In the genomic region with DNA sequence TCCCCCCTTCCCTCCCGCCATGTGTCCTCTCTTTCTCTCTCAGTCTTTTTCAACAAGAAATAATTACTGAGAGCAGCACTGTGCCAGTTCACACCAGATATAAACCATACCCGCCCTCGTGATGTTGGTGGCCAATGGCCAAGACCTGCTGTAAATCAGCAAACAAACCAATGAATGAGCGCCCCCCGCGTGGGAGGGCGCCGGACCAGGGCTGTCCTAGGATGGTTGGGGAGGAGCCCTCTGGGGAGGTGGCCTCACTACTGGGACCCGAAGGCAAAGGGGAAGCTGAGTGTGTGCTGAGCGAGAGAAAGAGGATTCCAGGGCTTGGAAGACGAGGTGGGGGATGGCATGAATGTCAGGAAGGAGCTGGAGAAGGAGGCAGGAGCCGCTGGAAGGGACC, we compare ENCODE assay signal across 28 cellular contexts. TPM values are rescaled to one million over a fixed set of nuclear protein-coding genes. Genes with fewer than 3 reads are reported as not detected.
A peak's percentile ranks its signal among the peaks of the same experiment; 100 is the strongest.
DNase-seq lines count a peak whose midpoint lies in the region; ATAC-seq and TF ChIP-seq lines count a peak whose summit lies in the region.
"Had no signal": no experiment of that assay in that cellular context is flagged by ENCODE, and none has a peak within 500 bp of the region (broad histone marks: within the 10 kb centered on the region; RNA-seq: fewer than 3 reads in every experiment).

No MANE protein-coding gene starts in this region.

- CTCF ChIA-PET in HEK293T (lab: Yijun Ruan, JAX): interaction anchor here (0.6 to 0.7 kb wide), 2 partner anchors 19 to 32 kb away, joined by 3 read pairs; no protein-coding TSS in a partner anchor

- no peaks in the 10 kb centered on the region for H3K4me1 ChIP-seq in body of pancreas
- H3K4me1 ChIP-seq: lower lobe of right lung, testis, vagina had no signal

- POLR2A ChIA-PET in HEK293T (lab: Yijun Ruan, JAX): no interaction called here

- ATAC-seq in body of pancreas (no peak), GM21576 (IDR thresholded peaks at IDR 0.05; ENCODE audit: unreplicated experiment) (no peak)
- ATAC-seq in effector memory CD8-positive, alpha-beta T cell (replicated peaks): no peak
- ATAC-seq: lower lobe of right lung, sciatic nerve had no signal

- peaks cover 0 to 5% (median 0%) of the 10 kb centered on the region in 3 donors for H3K9me3 ChIP-seq in body of pancreas
- H3K9me3 ChIP-seq: testis, vagina had no signal

- no peak overlapping the region for H3K27ac ChIP-seq in body of pancreas
- H3K27ac ChIP-seq: lower lobe of right lung, SK-N-MC, testis, vagina had no signal

- 20 to 28% methylated on average over 12 of the region's 12 CpGs for WGBS in body of pancreas, 2 donors

- H3K27me3 ChIP-seq in body of pancreas: no peaks in the 10 kb centered on the region
- H3K27me3 ChIP-seq: testis, vagina had no signal

- no peak overlapping the region for H3K4me3 ChIP-seq in body of pancreas
- H3K4me3 ChIP-seq: lower lobe of right lung, SK-N-MC, testis, vagina had no signal

- H3K4me3 Mint-ChIP-seq in effector memory CD8-positive, alpha-beta T cell: no peak overlapping the region
- H3K4me3 Mint-ChIP-seq: activated B cell treated with CpG ODN at 0.5 μM for 24 hours; activated CD4-positive, alpha-beta memory T cell treated with anti-CD3 and anti-CD28 coated beads, Interleukin-2, amount 10 ng/mL, durations not matched to agents 7 days and 5 days; CD14-positive monocyte; T-helper 2 cell treated with Interferon-gamma antibody and Interleukin-4, amounts not matched to agents 5 μg/mL and 100 μg/mL, for 36 hours had no signal

- TF ChIP-seq POLR2A in body of pancreas (IDR thresholded peaks at IDR 0.05): no peak

- H3K36me3 Mint-ChIP-seq in effector memory CD8-positive, alpha-beta T cell (ENCODE audit: insufficient read depth): no peaks in the 10 kb centered on the region
- H3K36me3 Mint-ChIP-seq: CD14-positive monocyte had no signal

- intact Hi-C loops in body of pancreas (cut with DNase I): no loop called here

- H3K27ac Mint-ChIP-seq in effector memory CD8-positive, alpha-beta T cell: no peak overlapping the region
- H3K27ac Mint-ChIP-seq: activated B cell treated with CpG ODN at 0.5 μM for 24 hours; activated CD4-positive, alpha-beta memory T cell treated with anti-CD3 and anti-CD28 coated beads, Interleukin-2, amount 10 ng/mL, durations not matched to agents 7 days and 5 days; CD14-positive monocyte; T-helper 2 cell treated with Interferon-gamma antibody and Interleukin-4, amounts not matched to agents 5 μg/mL and 100 μg/mL, for 36 hours had no signal

- H3K4me1 Mint-ChIP-seq in effector memory CD8-positive, alpha-beta T cell (ENCODE audit: low read depth in 2 of 2): no peaks in the 10 kb centered on the region
- H3K4me1 Mint-ChIP-seq: activated B cell treated with CpG ODN at 0.5 μM for 24 hours, CD14-positive monocyte had no signal

- peaks cover 21 to 33% of the 10 kb centered on the region in 2 donors for H3K27me3 Mint-ChIP-seq in effector memory CD8-positive, alpha-beta T cell

- DNase-seq in COR-L47 (lab: John Stamatoyannopoulos, UW) (peak; percentile 90), HEK293T (ENCODE audit: extremely low spot score) (no peak), NCI-H774 (lab: John Stamatoyannopoulos, UW) (peak; percentile 63), iPS-NIHi7 (ENCODE audit: extremely low spot score) (peak; percentile 33), NOMO-1 (lab: John Stamatoyannopoulos, UW; ENCODE audit: unreplicated experiment in 2 of 2) (no peak), body of pancreas (no peak)
- DNase-seq in effector memory CD8-positive, alpha-beta T cell: no peak
- DNase-seq: activated B cell treated with CpG ODN at 0.5 μM for 24 hours; activated CD4-positive, alpha-beta memory T cell treated with anti-CD3 and anti-CD28 coated beads, Interleukin-2, amount 10 ng/mL, durations not matched to agents 7 days and 5 days; activated naive CD4-positive, alpha-beta T cell; amygdala; dermis blood vessel endothelial cell; erythroblast; GOT3; hippocampal formation; KG1; lower lobe of right lung; NCI-H2107; testis had no signal

- TF ChIP-seq CTCF in body of pancreas (IDR thresholded peaks at IDR 0.05): no peak

- H3K36me3 ChIP-seq in body of pancreas (replicated peaks in 1 of 2; ENCODE audit: insufficient read depth in 1 of 2, low read depth in 2 of 2): no peaks in the 10 kb centered on the region
- H3K36me3 ChIP-seq: lower lobe of right lung, vagina had no signal

- no peaks in the 10 kb centered on the region for H3K9me3 Mint-ChIP-seq in effector memory CD8-positive, alpha-beta T cell
- H3K9me3 Mint-ChIP-seq: activated B cell treated with CpG ODN at 0.5 μM for 24 hours; activated CD4-positive, alpha-beta memory T cell treated with anti-CD3 and anti-CD28 coated beads, Interleukin-2, amount 10 ng/mL, durations not matched to agents 7 days and 5 days had no signal

TF ChIP-seq in HEK293T, 16 proteins besides CTCF, POLR2A, EP300 and RAD21:
- no peak for TF ChIP-seq ELF4 (IDR thresholded peaks at IDR 0.05)
- TF ChIP-seq PKNOX1 (IDR thresholded peaks at IDR 0.05): peak; percentile 18; the same call in 1 of the 2 replicates
- peak; percentile 56 for TF ChIP-seq L3MBTL2 (conservative IDR thresholded peaks at IDR 0.05)

RNA-seq across cellular contexts. Expression of gene BARHL1, which starts 51.2 kb away (rescaled TPM):
- not detected for total RNA-seq in body of pancreas
- total RNA-seq: activated B cell treated with CpG ODN at 0.5 μM for 24 hours; activated CD4-positive, alpha-beta memory T cell treated with anti-CD3 and anti-CD28 coated beads, Interleukin-2, amount 10 ng/mL, durations not matched to agents 7 days and 5 days; cardiac septum; dermis blood vessel endothelial cell; frontal cortex; lower lobe of right lung; osteocyte; sciatic nerve; vagina had no signal

Comparison
In these comparisons a context has a peak if more than half of its experiments do, and no peak if none do; other contexts are left out.
1. DNase-seq: peak in COR-L47 (single experiment), NCI-H774 (single experiment) and iPS-NIHi7 (single experiment); none in HEK293T (single experiment), NOMO-1 (0 of 2), body of pancreas (0 of 4) and effector memory CD8-positive, alpha-beta T cell (0 of 3).